Comparison of ENCODE assay signal across 26 cellular contexts in genomic region chr22:49440931-49441330, GRCh38.
DNase-seq lines count a peak whose midpoint lies in the region; ATAC-seq and TF ChIP-seq lines count a peak whose summit lies in the region.
"Had no signal": no experiment of that assay in that cellular context is flagged by ENCODE, and none has a peak within 500 bp of the region (broad histone marks: within the 10 kb centered on the region; RNA-seq: fewer than 3 reads in every experiment).

No MANE protein-coding gene starts in this region.

- no peak overlapping the region for H3K23ac ChIP-seq in mesendoderm (ENCODE audit: low read length)

- WGBS in endodermal cell (ENCODE audit: insufficient coverage in 1 of 2, insufficient read length in 1 of 2), 2 experiments, result 94 to 99% methylated on average over 15 to 23 of the region's 23 CpGs
- WGBS in mesendoderm (ENCODE audit: extremely low coverage, insufficient coverage, low lambda C conversion rate), result no CpG with 5 or more reads among the region's 23 CpGs
- 93 to 95% methylated on average over 23 of the region's 23 CpGs for WGBS in upper lobe of left lung, 2 donors

- H3K4me1 ChIP-seq in endodermal cell (ENCODE audit: control insufficient read depth, insufficient read depth, low read length) (no peaks in the 10 kb centered on the region), mesendoderm (ENCODE audit: control insufficient read depth, low read depth, low read length) (no peaks in the 10 kb centered on the region), upper lobe of left lung (no peaks in the 10 kb centered on the region)
- H3K4me1 ChIP-seq: BE2C, BLaER1 had no signal

- no peaks in the 10 kb centered on the region for H3K36me3 Mint-ChIP-seq in natural killer cell treated with Interleukin-12 subunit alpha and Interleukin-12 subunit beta and Interleukin-15 and Interleukin-18, amount 100 ng/mL, for 72 hours
- H3K36me3 Mint-ChIP-seq in natural killer cell, result no peaks in the 10 kb centered on the region
- no peaks in the 10 kb centered on the region for H3K36me3 Mint-ChIP-seq in endodermal cell (ENCODE audit: low read depth)
- H3K36me3 Mint-ChIP-seq in activated CD4-positive, alpha-beta T cell treated with anti-CD3 and anti-CD28 coated beads, Interleukin-2, amount 10 ng/mL, durations not matched to agents 24 days and 14 days (ENCODE audit: low read depth), result no peaks in the 10 kb centered on the region
- H3K36me3 Mint-ChIP-seq: CD4-positive, alpha-beta memory T cell; CD4-positive, CD25-positive, alpha-beta regulatory T cell had no signal

- H3K9me3 Mint-ChIP-seq in natural killer cell treated with Interleukin-12 subunit alpha and Interleukin-12 subunit beta and Interleukin-15 and Interleukin-18, amount 100 ng/mL, for 72 hours, result no peaks in the 10 kb centered on the region
- H3K9me3 Mint-ChIP-seq in natural killer cell (no peaks in the 10 kb centered on the region), endodermal cell (no peaks in the 10 kb centered on the region)
- no peaks in the 10 kb centered on the region for H3K9me3 Mint-ChIP-seq in activated CD4-positive, alpha-beta T cell treated with anti-CD3 and anti-CD28 coated beads, Interleukin-2, amount 10 ng/mL, durations not matched to agents 24 days and 14 days
- H3K9me3 Mint-ChIP-seq: CD4-positive, CD25-positive, alpha-beta regulatory T cell had no signal

- no peak overlapping the region for H2BK120ac ChIP-seq in mesendoderm (ENCODE audit: low read depth, low read length)

- no peaks in the 10 kb centered on the region for H3K79me1 ChIP-seq in mesendoderm (ENCODE audit: low read length)

- no peaks in the 10 kb centered on the region for H3K4me1 Mint-ChIP-seq in natural killer cell treated with Interleukin-12 subunit alpha and Interleukin-12 subunit beta and Interleukin-15 and Interleukin-18, amount 100 ng/mL, for 72 hours (ENCODE audit: low read depth in 2 of 2)
- H3K4me1 Mint-ChIP-seq in natural killer cell (no peaks in the 10 kb centered on the region), endodermal cell (peaks cover 7% of the 10 kb centered on the region)
- H3K4me1 Mint-ChIP-seq in activated CD4-positive, alpha-beta T cell treated with anti-CD3 and anti-CD28 coated beads, Interleukin-2, amount 10 ng/mL, durations not matched to agents 24 days and 14 days, result no peaks in the 10 kb centered on the region
- H3K4me1 Mint-ChIP-seq: CD14-positive monocyte; CD4-positive, CD25-positive, alpha-beta regulatory T cell; CD8-positive, alpha-beta memory T cell had no signal

- H3K18ac ChIP-seq in mesendoderm (ENCODE audit: low read length), result no peak overlapping the region

- no peak overlapping the region for H4K8ac ChIP-seq in mesendoderm (ENCODE audit: low read depth, low read length)

- no peak overlapping the region for H2AK5ac ChIP-seq in mesendoderm (ENCODE audit: low read length)

- no peak overlapping the region for H2BK15ac ChIP-seq in mesendoderm (replicated peaks; ENCODE audit: low read depth)

- no peaks in the 10 kb centered on the region for H3K9me3 ChIP-seq in endodermal cell (ENCODE audit: control insufficient read depth, low read length)
- H3K9me3 ChIP-seq in upper lobe of left lung, result no peaks in the 10 kb centered on the region
- H3K9me3 ChIP-seq: BE2C, BLaER1 had no signal

- H3K27ac Mint-ChIP-seq in natural killer cell treated with Interleukin-12 subunit alpha and Interleukin-12 subunit beta and Interleukin-15 and Interleukin-18, amount 100 ng/mL, for 72 hours, result no peak overlapping the region
- no peak overlapping the region for H3K27ac Mint-ChIP-seq in natural killer cell
- no peak overlapping the region for H3K27ac Mint-ChIP-seq in endodermal cell
- H3K27ac Mint-ChIP-seq in activated CD4-positive, alpha-beta T cell treated with anti-CD3 and anti-CD28 coated beads, Interleukin-2, amount 10 ng/mL, durations not matched to agents 24 days and 14 days, result no peak overlapping the region
- H3K27ac Mint-ChIP-seq: CD14-positive monocyte; CD4-positive, CD25-positive, alpha-beta regulatory T cell had no signal

- H3K4me3 ChIP-seq in endodermal cell (ENCODE audit: low read length), result no peak overlapping the region
- H3K4me3 ChIP-seq in mesendoderm (ENCODE audit: low read length), result no peak overlapping the region
- no peak overlapping the region for H3K4me3 ChIP-seq in upper lobe of left lung
- H3K4me3 ChIP-seq: BLaER1, GM12878 had no signal

- H3K27me3 ChIP-seq in endodermal cell (ENCODE audit: control insufficient read depth, insufficient read depth, low read length, poor library complexity, severe bottlenecking), result no peaks in the 10 kb centered on the region
- no peaks in the 10 kb centered on the region for H3K27me3 ChIP-seq in mesendoderm (ENCODE audit: insufficient read depth, low read length, poor library complexity)
- no peaks in the 10 kb centered on the region for H3K27me3 ChIP-seq in upper lobe of left lung
- H3K27me3 ChIP-seq: BLaER1 had no signal

- no peak overlapping the region for H3K4ac ChIP-seq in mesendoderm (ENCODE audit: low read depth, low read length)

- DNase-seq in natural killer cell treated with Interleukin-12 subunit alpha and Interleukin-12 subunit beta and Interleukin-15 and Interleukin-18, amount 100 ng/mL, for 72 hours (ENCODE audit: low spot score), result peak; percentile 45
- DNase-seq in natural killer cell, result no peak
- peak; percentile 17 for DNase-seq in endodermal cell
- no peak for DNase-seq in mesendoderm
- DNase-seq in posterior vena cava (ENCODE audit: low spot score), result peak; percentile 78
- no peak for DNase-seq in activated CD4-positive, alpha-beta T cell treated with anti-CD3 and anti-CD28 coated beads, Interleukin-2, amount 10 ng/mL, durations not matched to agents 24 days and 14 days
- DNase-seq in HK-2 (ENCODE audit: unreplicated experiment), result no peak
- no peak for DNase-seq in upper lobe of left lung
- DNase-seq: 8988T; ACHN; BE2C; C1 segment of cervical spinal cord; CD4-positive, alpha-beta memory T cell; CD4-positive, CD25-positive, alpha-beta regulatory T cell; CD8-positive, alpha-beta memory T cell; COR-L47; DMS 273 treated with DMSO at 0.1 percent for 48 hours; DMS153; DMS53; DMS79; DND-41; EL; GDM1 had no signal

- H3K4me3 Mint-ChIP-seq in natural killer cell treated with Interleukin-12 subunit alpha and Interleukin-12 subunit beta and Interleukin-15 and Interleukin-18, amount 100 ng/mL, for 72 hours, result no peak overlapping the region
- H3K4me3 Mint-ChIP-seq in natural killer cell (no peak overlapping the region), endodermal cell (no peak overlapping the region)
- H3K4me3 Mint-ChIP-seq in activated CD4-positive, alpha-beta T cell treated with anti-CD3 and anti-CD28 coated beads, Interleukin-2, amount 10 ng/mL, durations not matched to agents 24 days and 14 days, result no peak overlapping the region
- H3K4me3 Mint-ChIP-seq: CD14-positive monocyte; CD4-positive, CD25-positive, alpha-beta regulatory T cell; CD8-positive, alpha-beta memory T cell had no signal

- H3K9ac ChIP-seq in endodermal cell (ENCODE audit: extremely low read depth, low read length, poor library complexity, severe bottlenecking), result no peak overlapping the region
- H3K9ac ChIP-seq in mesendoderm (ENCODE audit: low read length), result no peak overlapping the region
- H3K9ac ChIP-seq: BLaER1 had no signal

- no peaks in the 10 kb centered on the region for H3K36me3 ChIP-seq in endodermal cell (ENCODE audit: control insufficient read depth, insufficient read depth, low read length)
- no peaks in the 10 kb centered on the region for H3K36me3 ChIP-seq in mesendoderm (ENCODE audit: control insufficient read depth, insufficient read depth, low read length)
- H3K36me3 ChIP-seq in upper lobe of left lung, result no peaks in the 10 kb centered on the region
- H3K36me3 ChIP-seq: BE2C, BLaER1 had no signal

- H4K5ac ChIP-seq in mesendoderm (ENCODE audit: low read length), result no peak overlapping the region

- H3K27me3 Mint-ChIP-seq in natural killer cell treated with Interleukin-12 subunit alpha and Interleukin-12 subunit beta and Interleukin-15 and Interleukin-18, amount 100 ng/mL, for 72 hours, result no peaks in the 10 kb centered on the region
- H3K27me3 Mint-ChIP-seq in natural killer cell (ENCODE audit: low read depth in 2 of 2) (no peaks in the 10 kb centered on the region), endodermal cell (ENCODE audit: insufficient read depth) (peaks cover 6% of the 10 kb centered on the region)
- no peaks in the 10 kb centered on the region for H3K27me3 Mint-ChIP-seq in activated CD4-positive, alpha-beta T cell treated with anti-CD3 and anti-CD28 coated beads, Interleukin-2, amount 10 ng/mL, durations not matched to agents 24 days and 14 days

- no peak overlapping the region for H2BK5ac ChIP-seq in mesendoderm (ENCODE audit: low read length)

- TF ChIP-seq EP300 in upper lobe of left lung (IDR thresholded peaks at IDR 0.05), result no peak

- no peak overlapping the region for H3K27ac ChIP-seq in endodermal cell (ENCODE audit: low read depth, low read length)
- H3K27ac ChIP-seq in mesendoderm (ENCODE audit: low read depth, low read length), result no peak overlapping the region
- no peak overlapping the region for H3K27ac ChIP-seq in upper lobe of left lung
- H3K27ac ChIP-seq: BLaER1 had no signal

- H3K4me2 ChIP-seq in mesendoderm (ENCODE audit: low read length), result no peak overlapping the region
- H3K4me2 ChIP-seq: BLaER1 had no signal

- no peaks in the 10 kb centered on the region for H3K79me2 ChIP-seq in mesendoderm (ENCODE audit: control insufficient read depth, insufficient read depth, low read length)

- intact Hi-C loops in natural killer cell (cut with micrococcal nuclease) (no loop called here), posterior vena cava (cut with DNase I) (no loop called here)
- intact Hi-C loops in activated CD4-positive, alpha-beta T cell treated with anti-CD3 and anti-CD28 coated beads, Interleukin-2, amount 10 ng/mL, durations not matched to agents 24 days and 14 days (cut with micrococcal nuclease), result no loop called here

- peak overlapping the region; percentile 42 for H3K56ac ChIP-seq in mesendoderm (ENCODE audit: low read length)

- TF ChIP-seq CTCF in natural killer cell (IDR thresholded peaks at IDR 0.05) (no peak), endodermal cell (conservative IDR thresholded peaks at IDR 0.05) (no peak), upper lobe of left lung (IDR thresholded peaks at IDR 0.05) (no peak)

- TF ChIP-seq POLR2A in upper lobe of left lung (IDR thresholded peaks at IDR 0.05), result no peak

- no peak for ATAC-seq in natural killer cell treated with Interleukin-12 subunit alpha and Interleukin-12 subunit beta and Interleukin-15 and Interleukin-18, amount 100 ng/mL, for 72 hours
- ATAC-seq in natural killer cell, result no peak
- ATAC-seq in upper lobe of left lung (ENCODE audit: low FRiP score in 2 of 2), result no peak
- ATAC-seq: GM12878 had no signal

Comparison
In these comparisons a context has a peak if more than half of its experiments do, and no peak if none do; other contexts are left out.
1. DNase-seq: peak in natural killer cell treated with Interleukin-12 subunit alpha and Interleukin-12 subunit beta and Interleukin-15 and Interleukin-18, amount 100 ng/mL, for 72 hours (single experiment), endodermal cell (single experiment) and posterior vena cava (single experiment); none in natural killer cell (single experiment), mesendoderm (single experiment), activated CD4-positive, alpha-beta T cell treated with anti-CD3 and anti-CD28 coated beads, Interleukin-2, amount 10 ng/mL, durations not matched to agents 24 days and 14 days (single experiment), HK-2 (single experiment) and upper lobe of left lung (0 of 2).